In the genomic region with DNA sequence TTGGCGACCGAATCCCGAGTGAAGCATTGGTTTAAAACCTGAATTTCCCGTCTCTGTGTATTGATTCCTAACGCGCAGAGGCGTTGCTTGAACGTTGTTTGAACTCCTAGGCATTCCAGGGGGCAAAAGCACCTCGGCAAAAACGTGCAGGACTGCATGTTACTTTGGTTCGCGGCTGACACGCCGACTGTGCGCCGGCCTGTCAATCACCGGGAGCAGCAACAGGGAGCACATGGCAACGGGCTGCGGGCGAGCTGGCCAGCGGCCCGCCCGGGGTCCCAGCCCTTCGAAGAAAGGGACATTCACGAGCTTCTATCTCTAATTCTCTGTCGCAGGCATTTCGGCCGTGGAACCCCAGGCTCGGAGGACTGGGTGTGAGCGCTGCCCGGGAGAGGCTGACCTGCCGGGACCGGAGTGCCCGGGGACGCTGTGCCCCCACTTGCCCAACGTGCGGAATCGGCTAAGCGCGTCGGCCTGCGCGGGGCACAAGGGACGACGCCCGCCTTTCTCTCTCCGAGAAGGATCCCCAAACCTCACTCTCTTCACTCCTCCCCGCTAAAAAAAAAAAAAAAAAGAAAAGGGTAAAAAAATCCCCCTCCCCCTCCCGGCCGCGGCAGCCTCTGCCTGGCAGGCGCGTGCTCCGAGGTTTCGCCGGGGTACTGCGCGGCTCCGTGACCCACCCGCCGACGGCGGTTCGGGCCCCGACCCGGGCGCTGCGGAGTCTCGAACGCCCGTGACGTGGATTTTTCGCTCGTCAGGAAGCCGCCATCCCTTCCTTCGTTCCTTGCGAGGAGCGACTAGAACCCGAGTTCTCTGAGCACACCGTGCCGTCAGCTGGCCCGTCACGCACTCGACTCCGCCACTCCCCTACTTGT, we compare ENCODE assay signal across 8 cellular contexts. TPM values are rescaled to one million over a fixed set of nuclear protein-coding genes. Genes with fewer than 3 reads are reported as not detected.
DNase-seq lines count a peak whose midpoint lies in the region; ATAC-seq and TF ChIP-seq lines count a peak whose summit lies in the region.

No MANE protein-coding gene starts in this region.

- H4K20me1 ChIP-seq in Karpas-422 (ENCODE audit: insufficient read depth, low read depth, low read length) = no peaks in the 10 kb centered on the region

- H3K4me3 ChIP-seq in Karpas-422 (ENCODE audit: low read length) (no peak overlapping the region), cardiac fibroblast (replicated peaks in 1 of 2; ENCODE audit: low read depth in 2 of 2, low read length in 2 of 2) (peak overlapping the region; percentile 78 to 86)

- H3K9ac ChIP-seq in Karpas-422 (ENCODE audit: low read length) = no peak overlapping the region

- H3K9me3 ChIP-seq in Karpas-422 (ENCODE audit: low read length) = no peaks in the 10 kb centered on the region

- peak; percentile 23 for ATAC-seq in GM21723 (IDR thresholded peaks at IDR 0.05; ENCODE audit: unreplicated experiment)

- H2AFZ ChIP-seq in Karpas-422 (ENCODE audit: low read length) = no peak overlapping the region

- no peak overlapping the region for H3K27ac ChIP-seq in Karpas-422 (ENCODE audit: low read length)

- peak; percentile 84 for DNase-seq in DMS 273 (lab: John Stamatoyannopoulos, UW; ENCODE audit: unreplicated experiment)
- no peak for DNase-seq in Karpas-422
- DNase-seq in T-helper 9 cell = peak; percentile 23
- peak; percentile 70 to 77 for DNase-seq in cardiac fibroblast (ENCODE audit: low read depth in 2 of 2)
- DNase-seq in kidney glomerular epithelial cell (lab: John Stamatoyannopoulos, UW) = peak; percentile 60
- DNase-seq in stimulated activated CD4-positive, alpha-beta T cell treated with anti-CD3 and anti-CD28 coated beads, Interleukin-1b, Interleukin-23, amount 100 ng/mL, for 24 hours (ENCODE audit: low read depth in 4 of 4, low spot score in 1 of 4) = peak in 3 of 4 experiments; percentile 16 to 40 (median 32)
- no peak for DNase-seq in GM10266 (ENCODE audit: extremely low spot score)

- no peaks in the 10 kb centered on the region for H3K27me3 ChIP-seq in Karpas-422 (ENCODE audit: low read length)

- no peak for TF ChIP-seq CTCF in cardiac fibroblast (IDR thresholded peaks at IDR 0.05; ENCODE audit: low read depth, low read length)
- TF ChIP-seq CTCF in GM10266 (IDR thresholded peaks at IDR 0.05; ENCODE audit: control insufficient read depth, insufficient read depth, low read depth, missing control alignments) = no peak

- no peaks in the 10 kb centered on the region for H3K79me2 ChIP-seq in Karpas-422 (ENCODE audit: low read length)

- peak overlapping the region; percentile 26 for H3K4me2 ChIP-seq in Karpas-422 (ENCODE audit: low read depth, low read length, poor library complexity, severe bottlenecking)

- peaks cover 3% of the 10 kb centered on the region; the same call in 1 of the 2 replicates for H3K4me1 ChIP-seq in Karpas-422 (ENCODE audit: low read length)

- H3K36me3 ChIP-seq in Karpas-422 (ENCODE audit: insufficient read depth, low read length) = no peaks in the 10 kb centered on the region

- H3K9me2 ChIP-seq in Karpas-422 (replicated peaks; ENCODE audit: insufficient read depth, low read length) = no peaks in the 10 kb centered on the region

RNA-seq across cellular contexts. Expression of a gene that starts 0.9 kb away (rescaled TPM):
- total RNA-seq in Karpas-422 (2014; rRNA removed; shearing (Covaris generic); ENCODE audit: low replicate concordance) = not detected in 2 replicates

Comparison
In these comparisons a context has a peak if more than half of its experiments do, and no peak if none do; other contexts are left out.
1. DNase-seq: peak in DMS 273 (single experiment), T-helper 9 cell (single experiment), cardiac fibroblast (2 of 2), kidney glomerular epithelial cell (single experiment) and stimulated activated CD4-positive, alpha-beta T cell treated with anti-CD3 and anti-CD28 coated beads, Interleukin-1b, Interleukin-23, amount 100 ng/mL, for 24 hours (3 of 4); none in Karpas-422 (single experiment) and GM10266 (single experiment).